In the genomic region with DNA sequence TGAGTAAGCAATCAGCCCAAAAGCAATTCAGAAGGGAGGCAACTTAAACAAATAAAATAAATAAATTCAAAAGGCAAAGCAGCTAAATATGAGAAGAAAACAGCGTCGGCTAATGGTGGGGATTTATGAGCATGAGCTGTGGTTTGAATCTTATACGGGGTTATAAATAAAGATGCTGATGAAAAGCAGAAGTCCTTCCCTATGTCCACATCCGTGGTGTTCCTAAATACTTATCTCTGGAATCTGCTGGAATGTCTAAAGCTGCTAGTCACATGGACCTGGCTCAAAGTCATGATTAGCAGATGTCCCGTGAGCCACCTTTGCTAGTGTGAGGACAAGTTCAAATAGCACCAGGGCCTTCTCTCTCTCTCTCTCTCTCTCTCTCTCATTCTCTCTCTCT, we compare ENCODE assay signal across 22 cellular contexts. TPM values are rescaled to one million over a fixed set of nuclear protein-coding genes. Genes with fewer than 3 reads are reported as not detected.
A peak's percentile ranks its signal among the peaks of the same experiment; 100 is the strongest.
DNase-seq lines count a peak whose midpoint lies in the region; ATAC-seq and TF ChIP-seq lines count a peak whose summit lies in the region.
"Had no signal": no experiment of that assay in that cellular context is flagged by ENCODE, and none has a peak within 500 bp of the region (broad histone marks: within the 10 kb centered on the region; RNA-seq: fewer than 3 reads in every experiment).

No MANE protein-coding gene starts in this region.

- POLR2A ChIA-PET in BJ (lab: Charles Lee), result no interaction called here

- H3K36me3 ChIP-seq in BJ (ENCODE audit: control insufficient read depth, insufficient read depth, low read length), result no peaks in the 10 kb centered on the region
- H3K36me3 ChIP-seq: Peyer's patch, SJCRH30 had no signal

- ATAC-seq in activated T-cell treated with anti-CD3 and anti-CD28 coated beads, Interleukin-2, amount 50 U/mL, for 4 hours, result no peak
- ATAC-seq: A549; CD8-positive, alpha-beta T cell; T-cell had no signal

- no peaks in the 10 kb centered on the region for H3K36me3 Mint-ChIP-seq in activated T-cell treated with anti-CD3 and anti-CD28 coated beads, Interleukin-2, amount 50 U/mL, for 4 hours (ENCODE audit: insufficient read depth)
- no peaks in the 10 kb centered on the region for H3K36me3 Mint-ChIP-seq in progenitor cell of endocrine pancreas (ENCODE audit: insufficient read depth)
- H3K36me3 Mint-ChIP-seq: CD8-positive, alpha-beta T cell; T-cell had no signal

- peaks cover 4% of the 10 kb centered on the region; the same call in 1 of the 2 replicates for H3K27me3 ChIP-seq in BJ (ENCODE audit: control insufficient read depth, insufficient read depth, low read length)
- H3K27me3 ChIP-seq: Peyer's patch, SJCRH30 had no signal

- H3K4me3 ChIP-seq in BJ (ENCODE audit: low read depth, low read length) (no peak overlapping the region), HFF-Myc (replicated peaks; ENCODE audit: low read depth, low read length) (no peak overlapping the region)
- H3K4me3 ChIP-seq: A549, Peyer's patch, SJCRH30 had no signal

- no peak overlapping the region for H3K27ac Mint-ChIP-seq in progenitor cell of endocrine pancreas
- H3K27ac Mint-ChIP-seq: CD8-positive, alpha-beta T cell; H9; T-cell had no signal

- TF ChIP-seq CTCF in BJ (IDR thresholded peaks at IDR 0.05; ENCODE audit: insufficient read depth, low read depth, low read length), result no peak
- TF ChIP-seq CTCF in HFF-Myc (IDR thresholded peaks at IDR 0.05; ENCODE audit: low read depth, low read length, missing control alignments), result no peak
- TF ChIP-seq CTCF in progenitor cell of endocrine pancreas (IDR thresholded peaks at IDR 0.05; ENCODE audit: unreplicated experiment), result no peak

- H3K4me1 Mint-ChIP-seq in activated T-cell treated with anti-CD3 and anti-CD28 coated beads, Interleukin-2, amount 50 U/mL, for 4 hours (ENCODE audit: low read depth), result no peaks in the 10 kb centered on the region
- peaks cover 7% of the 10 kb centered on the region for H3K4me1 Mint-ChIP-seq in progenitor cell of endocrine pancreas (ENCODE audit: low read depth)
- H3K4me1 Mint-ChIP-seq: T-cell had no signal

- no peak overlapping the region for H3K4me3 Mint-ChIP-seq in activated T-cell treated with anti-CD3 and anti-CD28 coated beads, Interleukin-2, amount 50 U/mL, for 4 hours
- H3K4me3 Mint-ChIP-seq in progenitor cell of endocrine pancreas (ENCODE audit: low read depth), result no peak overlapping the region
- H3K4me3 Mint-ChIP-seq: CD8-positive, alpha-beta T cell; H9; T-cell had no signal

- DNase-seq in BJ (ENCODE audit: low read depth) (peak; percentile 54), HFF-Myc (ENCODE audit: extremely low read depth, low read depth) (peak; percentile 25), fibroblast of peridontal ligament (ENCODE audit: extremely low read depth) (peak; percentile 12), UCSD-AML1 (lab: John Stamatoyannopoulos, UW; ENCODE audit: unreplicated experiment) (no peak), progenitor cell of endocrine pancreas (ENCODE audit: low spot score, unreplicated experiment) (no peak)
- no peak for DNase-seq in activated T-cell treated with anti-CD3 and anti-CD28 coated beads, Interleukin-2, amount 50 U/mL, for 4 hours
- DNase-seq in activated CD4-positive, alpha-beta T cell treated with anti-CD3 and anti-CD28 coated beads for 4 hours, result no peak
- DNase-seq: C1 segment of cervical spinal cord; CD8-positive, alpha-beta T cell; DND-41; H9; IMR-90; MV-4-11; NCI-H1105 treated with DMSO at 0.1 percent for 48 hours; NCI-H2029 treated with DMSO at 0.1 percent for 48 hours; NCI-H226; NCI-H748 treated with DMSO at 0.1 percent for 48 hours; Peyer's patch; SJCRH30; T-cell had no signal

- no peaks in the 10 kb centered on the region for H3K9me3 Mint-ChIP-seq in activated T-cell treated with anti-CD3 and anti-CD28 coated beads, Interleukin-2, amount 50 U/mL, for 4 hours
- H3K9me3 Mint-ChIP-seq in progenitor cell of endocrine pancreas (ENCODE audit: low read depth), result no peaks in the 10 kb centered on the region
- H3K9me3 Mint-ChIP-seq: CD8-positive, alpha-beta T cell; H9; T-cell had no signal

- CTCF ChIA-PET in BJ (lab: Yijun Ruan, JAX), result interaction anchor here (0.7 to 0.9 kb wide), 2 partner anchors 11 to 869 kb away, joined by 3 to 5 read pairs; no protein-coding TSS in a partner anchor

- H3K27me3 Mint-ChIP-seq in activated T-cell treated with anti-CD3 and anti-CD28 coated beads, Interleukin-2, amount 50 U/mL, for 4 hours (ENCODE audit: low read depth), result peaks cover 11% of the 10 kb centered on the region
- peaks cover 4% of the 10 kb centered on the region for H3K27me3 Mint-ChIP-seq in progenitor cell of endocrine pancreas

RNA-seq across cellular contexts. Expression of gene SMIM21, which starts 33.8 kb away (rescaled TPM):
- polyA plus RNA-seq in BJ (2011; rRNA removed), result not detected in 2 replicates
- polyA minus RNA-seq in BJ (2011; rRNA and poly(A)+ RNA removed), result not detected in 2 replicates
- not detected for total RNA-seq in activated T-cell treated with anti-CD3 and anti-CD28 coated beads, Interleukin-2, amount 50 U/mL, for 4 hours
- total RNA-seq in progenitor cell of endocrine pancreas, result not detected in 2 replicates
- total RNA-seq: CD8-positive, alpha-beta T cell; H9; IMR-90; OCI-LY7; Peyer's patch; SJCRH30; T-cell had no signal
- polyA plus RNA-seq: A549, IMR-90 had no signal

Comparison
In these comparisons a context has a peak if more than half of its experiments do, and no peak if none do; other contexts are left out.
1. DNase-seq: peak in BJ (single experiment), HFF-Myc (single experiment) and fibroblast of peridontal ligament (single experiment); none in UCSD-AML1 (single experiment), activated T-cell treated with anti-CD3 and anti-CD28 coated beads, Interleukin-2, amount 50 U/mL, for 4 hours (single experiment), activated CD4-positive, alpha-beta T cell treated with anti-CD3 and anti-CD28 coated beads for 4 hours (0 of 2) and progenitor cell of endocrine pancreas (single experiment).